26 cellular contexts compared by ENCODE assay signal in genomic region chr2:2671826-2672225, GRCh38.
DNase-seq lines count a peak whose midpoint lies in the region; ATAC-seq, FAIRE-seq and TF ChIP-seq lines count a peak whose summit lies in the region.
"Had no signal": no experiment of that assay in that cellular context is flagged by ENCODE, and none has a peak within 500 bp of the region (broad histone marks: within the 10 kb centered on the region; RNA-seq: fewer than 3 reads in every experiment).

No MANE protein-coding gene starts in this region.

- no peak for ATAC-seq in GM19455 (IDR thresholded peaks at IDR 0.05; ENCODE audit: unreplicated experiment)
- ATAC-seq: GM12878 had no signal

- TF ChIP-seq EP300 in H1 (IDR thresholded peaks at IDR 0.05; ENCODE audit: borderline replicate concordance in 1 of 2, low read depth in 2 of 2, low read length in 2 of 2), result no peak

- no peak for FAIRE-seq in H1 (lab: Jason Lieb, UNC)
- FAIRE-seq: A204.1, GM12878, GM12892, GM18507 had no signal

- H4K91ac ChIP-seq in H1 (replicated peaks; ENCODE audit: insufficient read length, low read length) (no peak overlapping the region), trophoblast cell (ENCODE audit: low read depth, low read length) (peak overlapping the region; percentile 38)

- H3K27ac ChIP-seq in H1 (ENCODE audit: low read depth, low read length) (no peak overlapping the region), trophoblast cell (ENCODE audit: low read depth, low read length) (no peak overlapping the region)
- no peak overlapping the region for H3K27ac ChIP-seq in effector memory CD4-positive, alpha-beta T cell (ENCODE audit: insufficient read depth, low read length, poor library complexity, severe bottlenecking)
- H3K27ac ChIP-seq: BLaER1 had no signal

- peak overlapping the region; percentile 35; the same call in 1 of the 2 replicates for H2BK12ac ChIP-seq in H1 (ENCODE audit: low read depth, low read length)
- peak overlapping the region; percentile 90 for H2BK12ac ChIP-seq in trophoblast cell (ENCODE audit: low read length)

- TF ChIP-seq RAD21 in H1 (IDR thresholded peaks at IDR 0.05 in 1 of 2, conservative IDR thresholded peaks at IDR 0.05 in 1 of 2; ENCODE audit: low read depth in 2 of 2, low read length in 2 of 2), result no peak

- H3K4me2 ChIP-seq in H1 (ENCODE audit: insufficient read depth in 1 of 2, low read depth in 2 of 2, low read length in 2 of 2), result no peak overlapping the region
- H3K4me2 ChIP-seq in trophoblast cell (ENCODE audit: low read length), result no peak overlapping the region
- H3K4me2 ChIP-seq: BLaER1 had no signal

- no peaks in the 10 kb centered on the region for H3K9me3 ChIP-seq in H1 (ENCODE audit: insufficient read depth in 2 of 2, low read depth in 1 of 2, low read length in 1 of 2)
- H3K9me3 ChIP-seq in trophoblast cell (ENCODE audit: insufficient read depth, low read depth, low read length), result no peaks in the 10 kb centered on the region
- H3K9me3 ChIP-seq in effector memory CD4-positive, alpha-beta T cell (ENCODE audit: control insufficient read depth, low read length), result no peaks in the 10 kb centered on the region
- H3K9me3 ChIP-seq: BE2C, BLaER1 had no signal

- H2BK120ac ChIP-seq in H1 (replicated peaks; ENCODE audit: low read depth, low read length) (no peak overlapping the region), trophoblast cell (ENCODE audit: insufficient read depth, low read length, poor library complexity) (peak overlapping the region; percentile 75)

- H3K23ac ChIP-seq in H1 (ENCODE audit: insufficient read length), result no peak overlapping the region
- no peak overlapping the region for H3K23ac ChIP-seq in trophoblast cell (ENCODE audit: low read length)

- H4K5ac ChIP-seq in H1 (ENCODE audit: insufficient read length, low read depth, low read length), result no peak overlapping the region

- POLR2A ChIA-PET in H1 (lab: Charles Lee; ENCODE audit: partially characterized antibody), result no interaction called here

- no peak for TF ChIP-seq CTCF in H1 (IDR thresholded peaks at IDR 0.05; ENCODE audit: control extremely low read depth in 1 of 3, insufficient read depth in 1 of 3, low read depth in 1 of 3, low read length in 3 of 3)

- no peaks in the 10 kb centered on the region for H4K20me1 ChIP-seq in H1 (replicated peaks in 1 of 2; ENCODE audit: control insufficient read depth in 1 of 2, insufficient read depth in 2 of 2, low read length in 2 of 2)
- H4K20me1 ChIP-seq: BLaER1 had no signal

- peak overlapping the region; percentile 75; the same call in 1 of the 2 replicates for H2AK5ac ChIP-seq in H1 (ENCODE audit: low read depth, low read length)
- peak overlapping the region; percentile 62 for H2AK5ac ChIP-seq in trophoblast cell (ENCODE audit: low read length)

- no peak overlapping the region for H4K12ac ChIP-seq in trophoblast cell (ENCODE audit: low read depth, low read length)

- H3K79me2 ChIP-seq in H1 (ENCODE audit: control insufficient read depth in 1 of 2, insufficient read depth in 2 of 2, low read length in 2 of 2) (no peaks in the 10 kb centered on the region), trophoblast cell (ENCODE audit: control insufficient read depth, insufficient read depth, low read length, poor library complexity) (peaks cover 3% of the 10 kb centered on the region)

- no peak overlapping the region for H3K4me3 ChIP-seq in H1 (ENCODE audit: extremely low read depth in 1 of 4, insufficient read depth in 2 of 4, low read depth in 3 of 4, low read length in 4 of 4)
- H3K4me3 ChIP-seq in trophoblast cell (ENCODE audit: low read depth, low read length), result no peak overlapping the region
- no peak overlapping the region for H3K4me3 ChIP-seq in effector memory CD4-positive, alpha-beta T cell (ENCODE audit: insufficient read depth, low read depth, low read length, poor library complexity, severe bottlenecking)
- H3K4me3 ChIP-seq: BLaER1, GM12878 had no signal

- H3K23me2 ChIP-seq in H1 (ENCODE audit: low read depth, low read length), result no peaks in the 10 kb centered on the region

- no peak overlapping the region for H2BK20ac ChIP-seq in H1 (ENCODE audit: low read length)

- no peak overlapping the region for H3K4ac ChIP-seq in H1 (replicated peaks; ENCODE audit: insufficient read length, low read depth, low read length)
- H3K4ac ChIP-seq in trophoblast cell (ENCODE audit: low read depth, low read length), result no peak overlapping the region

- DNase-seq in H1 (ENCODE audit: low read depth in 1 of 2, low spot score in 2 of 2) (no peak), midbrain (lab: John Stamatoyannopoulos, UW) (peak; percentile 21), trophoblast cell (no peak), foreskin melanocyte (no peak), NCI-H2227 treated with DMSO at 0.1 percent for 48 hours (lab: John Stamatoyannopoulos, UW) (no peak)
- DNase-seq in effector memory CD4-positive, alpha-beta T cell, result no peak
- DNase-seq: 8988T; ACHN; BE2C; CD4-positive, alpha-beta memory T cell; CD4-positive, CD25-positive, alpha-beta regulatory T cell; CD8-positive, alpha-beta memory T cell; COR-L47; DMS 273 treated with DMSO at 0.1 percent for 48 hours; DMS153; DMS53; DMS79; DND-41; EL; GDM1 had no signal

- H3K18ac ChIP-seq in H1 (ENCODE audit: extremely low read depth, low read length), result no peak overlapping the region
- peak overlapping the region; percentile 51 for H3K18ac ChIP-seq in trophoblast cell (ENCODE audit: low read length)

- 91% methylated on average over 6 of the region's 6 CpGs; no CpG with 5 or more reads in 1 of the 2 experiments for WGBS in H1 (ENCODE audit: extremely low coverage in 1 of 2, insufficient coverage in 1 of 2, insufficient read length in 1 of 2, insufficient replicate concordance in 2 of 2, low coverage in 1 of 2, low lambda C conversion rate in 2 of 2, missing lambda C conversion rate in 1 of 2), 2 experiments
- no CpG with 5 or more reads among the region's 6 CpGs for WGBS in trophoblast cell (ENCODE audit: extremely low coverage, insufficient coverage, insufficient read length)

- H2AFZ ChIP-seq in H1 (ENCODE audit: low read length) (no peak overlapping the region), trophoblast cell (ENCODE audit: insufficient read depth, low read length, poor library complexity) (no peak overlapping the region)

- H2BK15ac ChIP-seq in H1 (ENCODE audit: low read length), result 0 out of 2 replicates have a peak overlapping the region, but pooled peaks have one; percentile 46

- TF ChIP-seq POLR2A in H1 (IDR thresholded peaks at IDR 0.05; ENCODE audit: control extremely low read depth in 1 of 2, low read depth in 2 of 2, low read length in 2 of 2), result no peak

- H3K79me1 ChIP-seq in H1 (ENCODE audit: low read depth, low read length) (no peaks in the 10 kb centered on the region), trophoblast cell (ENCODE audit: low read length) (peaks cover 13% of the 10 kb centered on the region)

- H3K9ac ChIP-seq in H1 (replicated peaks in 1 of 4; ENCODE audit: extremely low read depth in 1 of 4, low read depth in 3 of 4, low read length in 3 of 4) (no peak overlapping the region), trophoblast cell (ENCODE audit: low read length) (no peak overlapping the region)
- H3K9ac ChIP-seq: BLaER1 had no signal

- CTCF ChIA-PET in H1 (lab: Charles Lee; ENCODE audit: partially characterized antibody), result no interaction called here

- H4K8ac ChIP-seq in H1 (ENCODE audit: extremely low read depth, insufficient read depth, low read length), result no peak overlapping the region
- no peak overlapping the region for H4K8ac ChIP-seq in trophoblast cell (ENCODE audit: low read depth, low read length)

- H3K56ac ChIP-seq in H1 (replicated peaks; ENCODE audit: insufficient read length, low read depth, low read length), result no peak overlapping the region

- H2BK5ac ChIP-seq in H1 (ENCODE audit: low read depth, low read length), result no peak overlapping the region
- peak overlapping the region; percentile 29 for H2BK5ac ChIP-seq in trophoblast cell (ENCODE audit: low read depth, low read length, poor library complexity)

- peaks cover 0 to 2% (median 0%) of the 10 kb centered on the region in 4 experiments; a peak in 1 of 7 replicates for H3K4me1 ChIP-seq in H1 (replicated peaks in 1 of 4; ENCODE audit: control insufficient read depth in 3 of 4, insufficient read depth in 4 of 4, low read length in 3 of 4)
- peaks cover 13 to 28% of the 10 kb centered on the region in 2 experiments for H3K4me1 ChIP-seq in trophoblast cell (ENCODE audit: control insufficient read depth in 1 of 2, insufficient read depth in 2 of 2, low read length in 2 of 2)
- H3K4me1 ChIP-seq in effector memory CD4-positive, alpha-beta T cell (ENCODE audit: control insufficient read depth, insufficient read depth, low read length, poor library complexity, severe bottlenecking), result no peaks in the 10 kb centered on the region
- H3K4me1 ChIP-seq: BE2C, BLaER1 had no signal

- no peak overlapping the region for H3K14ac ChIP-seq in H1 (ENCODE audit: insufficient read length)
- H3K14ac ChIP-seq in trophoblast cell (ENCODE audit: low read length), result peak overlapping the region; percentile 73

- H3K36me3 ChIP-seq in H1 (ENCODE audit: control insufficient read depth in 2 of 4, insufficient read depth in 4 of 4, low read length in 3 of 4) (no peaks in the 10 kb centered on the region), trophoblast cell (ENCODE audit: control insufficient read depth in 1 of 2, insufficient read depth in 2 of 2, low read length in 2 of 2) (no peaks in the 10 kb centered on the region)
- H3K36me3 ChIP-seq in effector memory CD4-positive, alpha-beta T cell (ENCODE audit: control insufficient read depth, insufficient read depth, low read length), result no peaks in the 10 kb centered on the region
- H3K36me3 ChIP-seq: BE2C, BLaER1 had no signal

- H3K27me3 ChIP-seq in H1 (replicated peaks in 1 of 4; ENCODE audit: control insufficient read depth in 3 of 4, extremely low read depth in 1 of 4, insufficient read depth in 3 of 4, low read length in 3 of 4) (0 out of 7 replicates have a peak, but pooled peaks cover 0 to 3% (median 0%) of the 10 kb centered on the region in 4 experiments), trophoblast cell (ENCODE audit: insufficient read depth, low read length) (no peaks in the 10 kb centered on the region)
- no peaks in the 10 kb centered on the region for H3K27me3 ChIP-seq in effector memory CD4-positive, alpha-beta T cell (replicated peaks; ENCODE audit: control insufficient read depth, insufficient read depth, low read length, poor library complexity, severe bottlenecking)
- H3K27me3 ChIP-seq: BE2C, BLaER1 had no signal

TF ChIP-seq in H1, 55 proteins besides CTCF, POLR2A, EP300 and RAD21:
- no peak for TF ChIP-seq SIN3A (conservative IDR thresholded peaks at IDR 0.05 in 1 of 2, IDR thresholded peaks at IDR 0.05 in 1 of 2; ENCODE audit: low read depth in 1 of 2, low read length in 2 of 2)
- no peak for TF ChIP-seq SRF (IDR thresholded peaks at IDR 0.05; ENCODE audit: low read depth, low read length)
- TF ChIP-seq POLR2AphosphoS5 (IDR thresholded peaks at IDR 0.05; ENCODE audit: low read depth, low read length), result no peak
- TF ChIP-seq, protein P1, sequence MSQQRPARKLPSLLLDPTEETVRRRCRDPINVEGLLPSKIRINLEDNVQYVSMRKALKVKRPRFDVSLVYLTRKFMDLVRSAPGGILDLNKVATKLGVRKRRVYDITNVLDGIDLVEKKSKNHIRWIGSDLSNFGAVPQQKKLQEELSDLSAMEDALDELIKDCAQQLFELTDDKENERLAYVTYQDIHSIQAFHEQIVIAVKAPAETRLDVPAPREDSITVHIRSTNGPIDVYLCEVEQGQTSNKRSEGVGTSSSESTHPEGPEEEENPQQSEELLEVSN (IDR thresholded peaks at IDR 0.05), result peak; percentile 55; the same call in 1 of the 2 replicates
